ENCODE assay signal across 28 cellular contexts in genomic region chr7:17396692-17397091, GRCh38.
"Had no signal": no experiment of that assay in that cellular context is flagged by ENCODE, and none has a peak within 500 bp of the region (broad histone marks: within the 10 kb centered on the region; RNA-seq: fewer than 3 reads in every experiment).

No MANE protein-coding gene starts in this region.

- H3K4me1 ChIP-seq: SJCRH30 had no signal

- H3K27ac Mint-ChIP-seq: activated CD4-positive, alpha-beta memory T cell treated with anti-CD3 and anti-CD28 coated beads, Interleukin-2, amount 10 ng/mL, durations not matched to agents 7 days and 5 days; activated CD8-positive, alpha-beta memory T cell treated with anti-CD3 and anti-CD28 coated beads, Interleukin-2, amount 10 ng/mL, durations not matched to agents 7 days and 5 days; activated naive CD4-positive, alpha-beta T cell treated with anti-CD3 and anti-CD28 coated beads, Interleukin-2, amount 10 ng/mL, durations not matched to agents 7 days and 5 days; activated naive CD8-positive, alpha-beta T cell; activated naive CD8-positive, alpha-beta T cell treated with anti-CD3 and anti-CD28 coated beads, Interleukin-2, amount 50 U/mL, for 24 hours; brain had no signal

- H3K36me3 Mint-ChIP-seq: activated naive CD8-positive, alpha-beta T cell; brain had no signal

- H3K4me1 Mint-ChIP-seq: brain had no signal

- H3K4me3 ChIP-seq: MG63, SJCRH30, SK-N-MC had no signal

- H3K36me3 ChIP-seq: MG63, SJCRH30 had no signal

- H3K27me3 ChIP-seq: MG63, SJCRH30 had no signal

- H3K4me3 Mint-ChIP-seq: activated CD4-positive, alpha-beta memory T cell treated with anti-CD3 and anti-CD28 coated beads, Interleukin-2, amount 10 ng/mL, durations not matched to agents 7 days and 5 days; activated CD8-positive, alpha-beta memory T cell treated with anti-CD3 and anti-CD28 coated beads, Interleukin-2, amount 10 ng/mL, durations not matched to agents 7 days and 5 days; activated naive CD4-positive, alpha-beta T cell treated with anti-CD3 and anti-CD28 coated beads, Interleukin-2, amount 10 ng/mL, durations not matched to agents 7 days and 5 days; activated naive CD8-positive, alpha-beta T cell; activated naive CD8-positive, alpha-beta T cell treated with anti-CD3 and anti-CD28 coated beads, Interleukin-2, amount 50 U/mL, for 24 hours; brain had no signal

- H3K9me3 ChIP-seq: SJCRH30 had no signal

- FAIRE-seq: bronchial epithelial cell, TTC549 had no signal

- H3K27ac ChIP-seq: SJCRH30, SK-N-MC had no signal

- ATAC-seq: activated CD8-positive, alpha-beta memory T cell treated with anti-CD3 and anti-CD28 coated beads, Interleukin-2, amount 10 ng/mL, durations not matched to agents 7 days and 5 days; activated naive CD8-positive, alpha-beta T cell treated with anti-CD3 and anti-CD28 coated beads, Interleukin-2, amount 50 U/mL, for 24 hours; Panc1 had no signal

- H3K27me3 Mint-ChIP-seq: activated naive CD4-positive, alpha-beta T cell treated with anti-CD3 and anti-CD28 coated beads, Interleukin-2, amount 10 ng/mL, durations not matched to agents 7 days and 5 days; brain had no signal

- DNase-seq: activated CD4-positive, alpha-beta memory T cell treated with anti-CD3 and anti-CD28 coated beads, Interleukin-2, amount 10 ng/mL, durations not matched to agents 7 days and 5 days; activated CD8-positive, alpha-beta memory T cell treated with anti-CD3 and anti-CD28 coated beads for 24 hours; activated CD8-positive, alpha-beta memory T cell treated with anti-CD3 and anti-CD28 coated beads, Interleukin-2, amount 10 ng/mL, durations not matched to agents 7 days and 5 days; activated CD8-positive, alpha-beta memory T cell treated with anti-CD3 and anti-CD28 coated beads, Interleukin-2, amount 50 U/mL, for 48 hours; activated effector memory CD4-positive, alpha-beta T cell treated with Interleukin-2 at 50 U/mL for 16 hours; activated naive CD4-positive, alpha-beta T cell treated with anti-CD3 and anti-CD28 coated beads, Interleukin-2, amount 10 ng/mL, durations not matched to agents 7 days and 5 days; activated naive CD8-positive, alpha-beta T cell treated with anti-CD3 and anti-CD28 coated beads, Interleukin-2, amount 50 U/mL, for 24 hours; activated T-cell treated with anti-CD3 and anti-CD28 coated beads, Interleukin-2, amount 50 U/mL, for 48 hours; anterior cingulate cortex; caudate nucleus; Kasumi-1; KG1; MG63; NCI-H1048; NCI-H1436 treated with DMSO at 0.1 percent for 48 hours; NCI-H1694 treated with DMSO at 0.1 percent for 48 hours; NCI-H2029; NCI-H345; NCI-H524 treated with DMSO at 0.1 percent for 48 hours; SHP77; SJCRH30; T1000 had no signal
